Comparison of ENCODE assay signal across 1 cellular context in genomic region chr16:1192384-1193073, GRCh38.
A peak's percentile ranks its signal among the peaks of the same experiment; 100 is the strongest.
TF ChIP-seq lines count a peak whose summit lies in the region.

No MANE protein-coding gene starts in this region.

TF ChIP-seq in HepG2, 621 proteins besides CTCF, POLR2A, EP300 and RAD21:
- TF ChIP-seq ZBTB39 (CRISPR knock-in tag; IDR thresholded peaks at IDR 0.05) (no peak), ZNF724P (CRISPR knock-in tag; IDR thresholded peaks at IDR 0.05; ENCODE audit: borderline replicate concordance) (no peak), HNRNPL (IDR thresholded peaks at IDR 0.05; ENCODE audit: low read depth, low read length) (peak; percentile 68; the same call in 1 of the 2 replicates), ZNF256 (CRISPR knock-in tag; conservative IDR thresholded peaks at IDR 0.05) (no peak), HNRNPLL (IDR thresholded peaks at IDR 0.05; ENCODE audit: low read depth, low read length, poor library complexity, severe bottlenecking) (peak; percentile 4)
